32 cellular contexts compared by ENCODE assay signal in genomic region chr4:43837604-43838003, GRCh38.
"Had no signal": no experiment of that assay in that cellular context is flagged by ENCODE, and none has a peak within 500 bp of the region (broad histone marks: within the 10 kb centered on the region; RNA-seq: fewer than 3 reads in every experiment).

No MANE protein-coding gene starts in this region.

- H3K36me3 ChIP-seq: MG63 had no signal

- H3K27me3 ChIP-seq: MG63 had no signal

- H3K4me3 ChIP-seq: MG63 had no signal

- H3K9me3 ChIP-seq: MG63 had no signal

- DNase-seq: Karpas-422, Kasumi-1, MG63, MM.1S, MV-4-11, NCI-H1092, NCI-H1092 treated with DMSO at 0.1 percent for 48 hours, NCI-H1105, NCI-H1105 treated with DMSO at 0.1 percent for 48 hours, NCI-H1417, NCI-H1417 treated with DMSO at 0.1 percent for 48 hours, NCI-H1436, NCI-H1436 treated with DMSO at 0.1 percent for 48 hours, NCI-H146, NCI-H1694, NCI-H1694 treated with DMSO at 0.1 percent for 48 hours, NCI-H187, NCI-H187 treated with DMSO at 0.1 percent for 48 hours, NCI-H1930, NCI-H2029, NCI-H2029 treated with DMSO at 0.1 percent for 48 hours, NCI-H2081, NCI-H2081 treated with DMSO at 0.1 percent for 48 hours, NCI-H2107, NCI-H2171, NCI-H2227 treated with DMSO at 0.1 percent for 48 hours, NCI-H345, NCI-H446, NCI-H446 treated with DMSO at 0.1 percent for 48 hours, NCI-H510A, NCI-H510A treated with DMSO at 0.1 percent for 48 hours, NCI-H524 had no signal
